ENCODE assay signal across 16 cellular contexts in the genomic region with DNA sequence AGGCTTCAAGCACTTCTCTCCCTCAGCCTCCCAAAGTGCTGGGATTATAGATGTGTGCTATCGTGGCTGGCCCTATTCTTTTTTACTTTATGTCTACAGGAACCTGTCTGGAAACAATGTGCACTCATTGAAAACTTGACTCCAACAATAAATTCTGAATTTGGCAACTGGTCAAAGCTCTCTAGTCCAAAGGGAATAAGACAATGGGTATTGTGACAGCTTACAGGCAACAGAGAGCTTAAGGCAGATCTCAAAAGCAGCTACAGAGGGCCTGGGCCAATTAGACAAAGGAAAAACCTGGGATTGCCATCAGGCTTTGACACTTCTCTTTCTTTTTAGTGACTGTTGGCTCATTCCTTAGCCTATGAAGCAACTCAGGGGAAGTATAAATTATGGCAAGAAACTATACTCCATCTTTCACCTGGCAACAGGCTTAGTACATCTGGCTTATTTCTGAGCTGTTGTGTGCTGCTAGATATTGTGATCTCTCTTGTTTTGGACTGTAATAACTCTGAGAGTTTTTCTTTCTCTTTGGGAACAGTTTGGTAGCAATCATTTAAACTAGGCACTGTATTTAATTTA. TPM values are rescaled to one million over a fixed set of nuclear protein-coding genes. Genes with fewer than 3 reads are reported as not detected.
"Had no signal": no experiment of that assay in that cellular context is flagged by ENCODE, and none has a peak within 500 bp of the region (broad histone marks: within the 10 kb centered on the region; RNA-seq: fewer than 3 reads in every experiment).

No MANE protein-coding gene starts in this region.

- H3K27me3 ChIP-seq: ascending aorta, dorsolateral prefrontal cortex, left lung, sigmoid colon, spleen, stomach, testis, upper lobe of right lung had no signal

- H3K4me1 ChIP-seq: ascending aorta, left lung, prostate gland, spleen, testis, upper lobe of right lung had no signal

- H3K27ac ChIP-seq: ascending aorta, dorsolateral prefrontal cortex, left lung, prostate gland, spleen, stomach, testis, upper lobe of right lung had no signal

- H3K36me3 ChIP-seq: ascending aorta, left lung, prostate gland, sigmoid colon, spleen, stomach, upper lobe of right lung had no signal

- H3K27ac Mint-ChIP-seq: activated naive CD8-positive, alpha-beta T cell treated with anti-CD3 and anti-CD28 coated beads, Interleukin-2, amount 50 U/mL, for 24 hours; activated T-helper 1 cell treated with anti-CD3 and anti-CD28 coated beads, Interleukin-12 subunit alpha, Interleukin-12 subunit beta, Interleukin-2, Interleukin-4 antibody, amounts not matched to agents 30 ng/mL and 10 ng/mL and 1 ng/mL, durations not matched to agents 14 hours and 24 hours and 36 hours; nephron progenitor cell had no signal

- ATAC-seq: activated naive CD8-positive, alpha-beta T cell treated with anti-CD3 and anti-CD28 coated beads, Interleukin-2, amount 50 U/mL, for 24 hours; left lung; upper lobe of right lung had no signal

- H3K4me1 Mint-ChIP-seq: nephron progenitor cell had no signal

- H3K27me3 Mint-ChIP-seq: activated naive CD8-positive, alpha-beta T cell treated with anti-CD3 and anti-CD28 coated beads, Interleukin-2, amount 50 U/mL, for 24 hours had no signal

- H3K9me3 ChIP-seq: ascending aorta, left lung, prostate gland, testis, upper lobe of right lung had no signal

- DNase-seq: activated CD4-positive, CD25-positive, alpha-beta regulatory T cell treated with anti-CD3 and anti-CD28 coated beads, Interleukin-2, amount 50 U/mL, for 72 hours; activated naive CD4-positive, alpha-beta T cell; activated naive CD8-positive, alpha-beta T cell treated with anti-CD3 and anti-CD28 coated beads, Interleukin-2, amount 50 U/mL, for 24 hours; dorsolateral prefrontal cortex; islet precursor cell; left lung; nephron progenitor cell; sigmoid colon; spleen; stomach; testis; upper lobe of right lung had no signal

- H3K4me3 Mint-ChIP-seq: activated naive CD8-positive, alpha-beta T cell treated with anti-CD3 and anti-CD28 coated beads, Interleukin-2, amount 50 U/mL, for 24 hours; activated T-helper 1 cell treated with anti-CD3 and anti-CD28 coated beads, Interleukin-12 subunit alpha, Interleukin-12 subunit beta, Interleukin-2, Interleukin-4 antibody, amounts not matched to agents 30 ng/mL and 10 ng/mL and 1 ng/mL, durations not matched to agents 14 hours and 24 hours and 36 hours; nephron progenitor cell had no signal

- H3K4me3 ChIP-seq: ascending aorta, dorsolateral prefrontal cortex, left lung, prostate gland, sigmoid colon, spleen, stomach, testis, upper lobe of right lung had no signal

RNA-seq across cellular contexts. Expression of a gene that starts 55.0 kb away (rescaled TPM):
- total RNA-seq: activated CD8-positive, alpha-beta memory T cell treated with anti-CD3 and anti-CD28 coated beads for 36 hours had no signal
